In the genomic region with DNA sequence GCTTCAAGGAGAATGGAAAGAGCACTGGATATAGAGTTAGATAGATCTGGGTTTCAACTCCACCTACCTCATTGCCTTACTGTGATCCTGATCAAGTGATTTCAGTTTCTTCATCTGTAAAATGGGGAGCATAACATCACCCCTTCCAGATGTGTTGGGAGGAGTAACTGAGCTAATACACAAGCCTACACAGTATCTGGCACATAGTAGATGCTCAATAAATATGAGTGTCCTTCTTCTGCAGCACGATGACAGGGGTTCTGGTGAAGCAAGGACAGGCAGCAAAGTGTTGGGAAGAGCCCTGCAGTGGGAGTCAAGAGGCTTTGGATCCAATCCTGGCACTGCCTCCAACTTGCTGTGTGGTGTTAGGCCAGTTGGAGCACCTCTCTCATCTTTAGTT, we compare ENCODE assay signal across 11 cellular contexts.
DNase-seq lines count a peak whose midpoint lies in the region; ATAC-seq, FAIRE-seq and TF ChIP-seq lines count a peak whose summit lies in the region.
"Had no signal": no experiment of that assay in that cellular context is flagged by ENCODE, and none has a peak within 500 bp of the region (broad histone marks: within the 10 kb centered on the region; RNA-seq: fewer than 3 reads in every experiment).

No MANE protein-coding gene starts in this region.

- H3K27ac Mint-ChIP-seq in activated CD8-positive, alpha-beta T cell treated with anti-CD3 and anti-CD28 coated beads, Interleukin-2, amount 10 ng/mL, durations not matched to agents 7 days and 5 days, result peak overlapping the region; percentile 95
- peak overlapping the region in 5 of 6 donors; percentile 41 to 98 (median 94) for H3K27ac Mint-ChIP-seq in immature natural killer cell

- no peaks in the 10 kb centered on the region for H3K9me3 Mint-ChIP-seq in activated CD8-positive, alpha-beta T cell treated with anti-CD3 and anti-CD28 coated beads, Interleukin-2, amount 10 ng/mL, durations not matched to agents 7 days and 5 days (ENCODE audit: insufficient read depth)
- no peaks in the 10 kb centered on the region for H3K9me3 Mint-ChIP-seq in immature natural killer cell

- H3K36me3 Mint-ChIP-seq in activated CD8-positive, alpha-beta T cell treated with anti-CD3 and anti-CD28 coated beads, Interleukin-2, amount 10 ng/mL, durations not matched to agents 7 days and 5 days (ENCODE audit: low read depth), result peaks cover 5% of the 10 kb centered on the region
- H3K36me3 Mint-ChIP-seq in immature natural killer cell, result no peaks in the 10 kb centered on the region

- H3K4me3 Mint-ChIP-seq in activated CD8-positive, alpha-beta T cell treated with anti-CD3 and anti-CD28 coated beads, Interleukin-2, amount 10 ng/mL, durations not matched to agents 7 days and 5 days, result peak overlapping the region; percentile 75
- H3K4me3 Mint-ChIP-seq in immature natural killer cell, result peak overlapping the region; percentile 66 to 93 (median 88)

- FAIRE-seq in GM12892 (lab: Jason Lieb, UNC), result peak; percentile 46

- peak; percentile 2 for ATAC-seq in activated CD8-positive, alpha-beta T cell treated with anti-CD3 and anti-CD28 coated beads, Interleukin-2, amount 10 ng/mL, durations not matched to agents 7 days and 5 days
- no peak for ATAC-seq in GM19452 (IDR thresholded peaks at IDR 0.05; ENCODE audit: unreplicated experiment)

- no peaks in the 10 kb centered on the region for H3K27me3 ChIP-seq in ACC112 (ENCODE audit: insufficient read depth, low read length)

- H3K4me1 Mint-ChIP-seq in activated CD8-positive, alpha-beta T cell treated with anti-CD3 and anti-CD28 coated beads, Interleukin-2, amount 10 ng/mL, durations not matched to agents 7 days and 5 days (ENCODE audit: low read depth), result peaks cover 77% of the 10 kb centered on the region
- peaks cover 77 to 82% of the 10 kb centered on the region in 2 donors for H3K4me1 Mint-ChIP-seq in immature natural killer cell

- POLR2A ChIA-PET in activated CD8-positive, alpha-beta T cell treated with anti-CD3 and anti-CD28 coated beads, Interleukin-2, amount 10 ng/mL, durations not matched to agents 7 days and 5 days (lab: Charles Lee), result interaction anchor here (1.9 to 2.6 kb wide), 2 partner anchors 12 to 394 kb away, joined by 6 to 14 read pairs; no protein-coding TSS in a partner anchor

- H3K4me1 ChIP-seq in ACC112 (ENCODE audit: control insufficient read depth, insufficient read depth, low read length, unreplicated experiment), result peaks cover 55% of the 10 kb centered on the region
- H3K4me1 ChIP-seq: left ventricle myocardium inferior had no signal

- H2AFZ ChIP-seq in ACC112 (ENCODE audit: low read length, unreplicated experiment), result no peak overlapping the region

- H3K27ac ChIP-seq in ACC112 (ENCODE audit: low read depth, low read length), result peak overlapping the region; percentile 89
- H3K27ac ChIP-seq: left ventricle myocardium inferior had no signal

- TF ChIP-seq POLR2A in GM12892 (IDR thresholded peaks at IDR 0.05; ENCODE audit: low read depth, low read length), result no peak

- H3K4me3 ChIP-seq in ACC112 (ENCODE audit: low read depth, low read length), result no peak overlapping the region
- H3K4me3 ChIP-seq: left ventricle myocardium inferior had no signal

- CTCF ChIA-PET in activated CD8-positive, alpha-beta T cell treated with anti-CD3 and anti-CD28 coated beads, Interleukin-2, amount 10 ng/mL, durations not matched to agents 7 days and 5 days (lab: Charles Lee), result interaction anchor here (0.7 to 8.7 kb wide), 6 partner anchors 9 to 1017 kb away, joined by 3 to 74 read pairs (median 3); no protein-coding TSS in a partner anchor

- DNase-seq in GM12892 (ENCODE audit: insufficient read length) (no peak), immature natural killer cell (no peak), NCI-H2171 (lab: John Stamatoyannopoulos, UW) (no peak), NCI-H345 (lab: John Stamatoyannopoulos, UW) (no peak), NCI-H1092 (lab: John Stamatoyannopoulos, UW) (no peak)
- no peak for DNase-seq in activated CD8-positive, alpha-beta T cell treated with anti-CD3 and anti-CD28 coated beads, Interleukin-2, amount 10 ng/mL, durations not matched to agents 7 days and 5 days
- DNase-seq: glutamatergic neuron, NCI-H446 had no signal

- H3K36me3 ChIP-seq in ACC112 (ENCODE audit: insufficient read depth, low read length), result no peaks in the 10 kb centered on the region
- H3K36me3 ChIP-seq: left ventricle myocardium inferior had no signal

- H3K79me2 ChIP-seq in ACC112 (ENCODE audit: control insufficient read depth, insufficient read depth, low read length, unreplicated experiment), result no peaks in the 10 kb centered on the region

- H3K27me3 Mint-ChIP-seq in activated CD8-positive, alpha-beta T cell treated with anti-CD3 and anti-CD28 coated beads, Interleukin-2, amount 10 ng/mL, durations not matched to agents 7 days and 5 days (ENCODE audit: low read depth), result peaks cover 32% of the 10 kb centered on the region
- H3K27me3 Mint-ChIP-seq in immature natural killer cell (ENCODE audit: low read depth in 3 of 3), result peaks cover 17 to 38% (median 36%) of the 10 kb centered on the region in 3 donors
